1 cellular context compared by ENCODE assay signal in the genomic region with DNA sequence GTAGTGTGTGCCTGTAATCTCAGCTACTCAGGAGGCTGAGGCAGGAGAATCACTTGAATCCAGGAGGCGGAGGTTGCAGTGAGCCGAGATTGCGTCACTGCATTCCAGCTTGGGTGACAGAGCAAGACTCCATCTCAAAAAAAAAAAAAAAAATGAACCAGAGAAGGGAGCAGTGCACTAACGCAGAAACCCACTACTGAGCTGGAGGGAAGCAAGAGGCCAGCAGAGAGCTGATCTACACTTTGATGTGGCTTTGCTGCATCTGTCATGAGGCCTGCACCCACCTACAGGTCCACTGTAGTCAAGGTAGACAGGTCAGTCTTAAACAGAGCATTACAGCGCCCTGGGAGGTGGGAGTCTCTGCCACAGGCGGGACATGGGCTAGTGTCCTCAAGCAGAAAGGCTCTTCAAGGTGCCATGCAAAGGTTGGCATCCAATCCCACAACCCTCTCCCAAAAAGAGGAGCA.
TF ChIP-seq lines count a peak whose summit lies in the region.

No MANE protein-coding gene starts in this region.

TF ChIP-seq in HEK293T, 16 proteins besides CTCF, POLR2A, EP300 and RAD21 (continued from another document):
- TF ChIP-seq ARNT (IDR thresholded peaks at IDR 0.05): no peak
